Comparison of ENCODE assay signal across 1 cellular context in the genomic region with DNA sequence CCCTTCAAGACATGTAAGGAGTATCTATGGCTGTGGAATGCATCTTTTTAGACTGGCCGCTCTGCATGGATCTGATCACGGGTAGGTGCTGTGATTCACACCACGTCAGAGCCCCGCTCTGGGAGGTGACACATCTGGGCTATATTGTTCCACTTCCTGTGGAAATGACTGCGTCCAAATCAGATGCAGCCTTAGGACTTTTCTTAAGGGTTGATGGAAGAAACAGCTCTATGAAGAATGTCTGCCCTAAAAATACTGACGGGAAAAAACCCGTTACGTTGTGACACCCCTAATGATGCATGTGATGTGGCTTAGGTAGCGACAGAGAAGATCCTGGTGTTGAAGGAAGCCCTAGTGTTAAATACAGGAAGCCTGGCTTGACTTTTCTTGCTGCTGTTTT.
TF ChIP-seq lines count a peak whose summit lies in the region.

No MANE protein-coding gene starts in this region.

TF ChIP-seq in HepG2, 621 proteins besides CTCF, POLR2A, EP300 and RAD21:
- TF ChIP-seq GPN1 (CRISPR knock-in tag; IDR thresholded peaks at IDR 0.05; ENCODE audit: borderline replicate concordance): no peak
